21 cellular contexts compared by ENCODE assay signal in genomic region chrX:16725067-16725466, GRCh38.
"Had no signal": no experiment of that assay in that cellular context is flagged by ENCODE, and none has a peak within 500 bp of the region (broad histone marks: within the 10 kb centered on the region; RNA-seq: fewer than 3 reads in every experiment).

No MANE protein-coding gene starts in this region.

- H3K9me3 Mint-ChIP-seq: activated naive CD4-positive, alpha-beta T cell treated with anti-CD3 and anti-CD28 coated beads, Interleukin-2, amount 50 U/mL, for 72 hours; stimulated activated memory B cell treated with anti-CD40 and anti-IgM and Interleukin-4, amounts not matched to agents 10 μg/mL and 1 μg/mL and 100 μg/mL, for 72 hours had no signal

- H3K27ac Mint-ChIP-seq: stimulated activated memory B cell treated with anti-CD40 and anti-IgM and Interleukin-4, amounts not matched to agents 10 μg/mL and 1 μg/mL and 100 μg/mL, for 72 hours had no signal

- H3K4me3 Mint-ChIP-seq: stimulated activated memory B cell treated with anti-CD40 and anti-IgM and Interleukin-4, amounts not matched to agents 10 μg/mL and 1 μg/mL and 100 μg/mL, for 72 hours had no signal

- H3K36me3 ChIP-seq: adrenal gland, breast epithelium, gastroesophageal sphincter, heart left ventricle, left ventricle myocardium inferior, neutrophil, thoracic aorta had no signal

- H3K4me1 ChIP-seq: breast epithelium, parathyroid adenoma had no signal

- H3K9me3 ChIP-seq: adrenal gland, breast epithelium, gastroesophageal sphincter, heart left ventricle, left ventricle myocardium inferior, neutrophil, thoracic aorta had no signal

- DNase-seq: activated CD4-positive, alpha-beta T cell treated with anti-CD3 and anti-CD28 coated beads for 1 hour; activated CD4-positive, alpha-beta T cell treated with anti-CD3 and anti-CD28 coated beads, Interleukin-2, amount 50 U/mL, for 4 hours; activated gamma-delta T cell treated with Interleukin-2 at 50 U/mL for 16 hours; adrenal gland; effector CD4-positive, alpha-beta T cell; heart left ventricle; left ventricle myocardium inferior; mammary epithelial cell; midbrain; stimulated activated CD4-positive, alpha-beta T cell treated with anti-CD3 and anti-CD28 coated beads, Interleukin-15, amount 100 ng/mL, for 24 hours; stimulated activated CD4-positive, alpha-beta T cell treated with anti-CD3 and anti-CD28 coated beads, Interleukin-4, amount 100 ng/mL, for 24 hours; SW 1271; T-helper 2 cell; WERI-Rb-1 had no signal

- ATAC-seq: activated naive CD4-positive, alpha-beta T cell treated with anti-CD3 and anti-CD28 coated beads, Interleukin-2, amount 50 U/mL, for 72 hours; gastroesophageal sphincter; heart left ventricle; stimulated activated memory B cell treated with anti-CD40 and anti-IgM and Interleukin-4, amounts not matched to agents 10 μg/mL and 1 μg/mL and 100 μg/mL, for 72 hours had no signal

- H3K27me3 ChIP-seq: adrenal gland, breast epithelium, gastroesophageal sphincter, heart left ventricle, neutrophil had no signal

- H3K4me3 ChIP-seq: adrenal gland, breast epithelium, gastroesophageal sphincter, heart left ventricle, left ventricle myocardium inferior, thoracic aorta had no signal

- H3K27ac ChIP-seq: adrenal gland, breast epithelium, gastroesophageal sphincter, heart left ventricle, left ventricle myocardium inferior, neutrophil, parathyroid adenoma, thoracic aorta, WERI-Rb-1 had no signal

- H3K27me3 Mint-ChIP-seq: stimulated activated memory B cell treated with anti-CD40 and anti-IgM and Interleukin-4, amounts not matched to agents 10 μg/mL and 1 μg/mL and 100 μg/mL, for 72 hours had no signal
